Comparison of ENCODE assay signal across 8 cellular contexts in genomic region chr6:7087066-7087465, GRCh38. TPM values are rescaled to one million over a fixed set of nuclear protein-coding genes. Genes with fewer than 3 reads are reported as not detected.
DNase-seq lines count a peak whose midpoint lies in the region; ATAC-seq and TF ChIP-seq lines count a peak whose summit lies in the region.

No MANE protein-coding gene starts in this region.

- no peaks in the 10 kb centered on the region for H3K27me3 ChIP-seq in BLaER1 treated with 17β-estradiol and CSF1 and Interleukin-3, amounts not matched to agents 10 nM and 100 nM
- H3K27me3 ChIP-seq in H9 (ENCODE audit: insufficient read depth, low read length) (no peaks in the 10 kb centered on the region; the same call in 1 of the 2 replicates), WERI-Rb-1 (ENCODE audit: insufficient read depth, low read depth, severe bottlenecking) (no peaks in the 10 kb centered on the region), iPS-20b (ENCODE audit: insufficient read depth, low read length) (peaks cover 38% of the 10 kb centered on the region)

- H2AK5ac ChIP-seq in H9 (ENCODE audit: insufficient read length, low read length) = no peak overlapping the region

- no peak overlapping the region for H3K27ac Mint-ChIP-seq in H9

- peaks cover 30 to 46% (median 43%) of the 10 kb centered on the region in 10 experiments for H3K4me1 ChIP-seq in BLaER1 treated with 17β-estradiol and CSF1 and Interleukin-3, amounts not matched to agents 10 nM and 100 nM
- peaks cover 10% of the 10 kb centered on the region; the same call in 1 of the 2 replicates for H3K4me1 ChIP-seq in H9 (ENCODE audit: insufficient read depth, low read length)
- peaks cover 23% of the 10 kb centered on the region for H3K4me1 ChIP-seq in iPS-20b (ENCODE audit: insufficient read depth, low read length)

- H3K4me3 Mint-ChIP-seq in H9 = peak overlapping the region; percentile 29 to 60; a peak in 4 of 5 replicates

- no peak overlapping the region for H2AFZ ChIP-seq in H9 (ENCODE audit: low read length)

- H4K20me1 ChIP-seq in BLaER1 treated with 17β-estradiol and CSF1 and Interleukin-3, amounts not matched to agents 10 nM and 100 nM = peaks cover 0 to 11% (median 0%) of the 10 kb centered on the region in 11 experiments; a peak in 2 of 22 replicates
- H4K20me1 ChIP-seq in H9 (ENCODE audit: control insufficient read depth, insufficient read depth, insufficient read length) = no peaks in the 10 kb centered on the region

- no peak overlapping the region for H3K4ac ChIP-seq in H9 (ENCODE audit: low read depth, low read length)

- peak overlapping the region; percentile 52 to 73 (median 68) for H3K9ac ChIP-seq in BLaER1 treated with 17β-estradiol and CSF1 and Interleukin-3, amounts not matched to agents 10 nM and 100 nM
- H3K9ac ChIP-seq in H9 (ENCODE audit: extremely low read depth, insufficient read length, low read length) (no peak overlapping the region), iPS-20b (ENCODE audit: low read depth, low read length) (no peak overlapping the region)

- no peak overlapping the region for H2BK5ac ChIP-seq in H9 (ENCODE audit: insufficient read length, low read length)

- H4K8ac ChIP-seq in H9 (replicated peaks; ENCODE audit: insufficient read length, low read depth, low read length) = no peak overlapping the region

- peak overlapping the region; percentile 47 to 65 (median 56) for H3K4me3 ChIP-seq in BLaER1 treated with 17β-estradiol and CSF1 and Interleukin-3, amounts not matched to agents 10 nM and 100 nM
- H3K4me3 ChIP-seq in WERI-Rb-1 (ENCODE audit: low read depth, low read length) (no peak overlapping the region), iPS-20b (ENCODE audit: low read length) (peak overlapping the region; percentile 17; the same call in 1 of the 2 replicates)

- H3K79me2 ChIP-seq in H9 (ENCODE audit: insufficient read depth, low read length) = no peaks in the 10 kb centered on the region

- no peak for TF ChIP-seq CTCF in H9 (conservative IDR thresholded peaks at IDR 0.05)
- TF ChIP-seq CTCF in WERI-Rb-1 (IDR thresholded peaks at IDR 0.05; ENCODE audit: low read depth, low read length) = 0 out of 2 replicates have a peak, but pooled peaks have one; percentile 6

- DNase-seq in H9 = no peak
- DNase-seq in WERI-Rb-1 = peak; percentile 21
- peak; percentile 38 for DNase-seq in superior temporal gyrus (ENCODE audit: extremely low spot score)

- H3K79me1 ChIP-seq in H9 (ENCODE audit: insufficient read depth, low read depth, low read length, poor library complexity, severe bottlenecking) = no peaks in the 10 kb centered on the region

- no peak overlapping the region for H2BK20ac ChIP-seq in H9 (ENCODE audit: low read depth, low read length, poor library complexity, severe bottlenecking)

- no peaks in the 10 kb centered on the region for H3K36me3 Mint-ChIP-seq in H9 (ENCODE audit: insufficient read depth in 1 of 3, low read depth in 3 of 3)

- no peak overlapping the region for H3K56ac ChIP-seq in H9 (ENCODE audit: insufficient read length, low read depth, low read length)

- no peak overlapping the region for H2BK120ac ChIP-seq in H9 (ENCODE audit: low read depth, low read length, poor library complexity, severe bottlenecking)

- no peak overlapping the region for H3K18ac ChIP-seq in H9 (ENCODE audit: insufficient read length, low read depth, low read length)

- H4K5ac ChIP-seq in H9 (ENCODE audit: insufficient read length, low read depth, low read length) = no peak overlapping the region

- H3K4me1 Mint-ChIP-seq in H9 = peaks cover 25 to 27% of the 10 kb centered on the region in 2 experiments

- H2BK12ac ChIP-seq in H9 (ENCODE audit: insufficient read length, low read depth, low read length) = no peak overlapping the region

- ATAC-seq in HG02623 (IDR thresholded peaks at IDR 0.05; ENCODE audit: unreplicated experiment) = no peak
- ATAC-seq in GM19035 (IDR thresholded peaks at IDR 0.05; ENCODE audit: unreplicated experiment) = no peak
- ATAC-seq in GM19023 (IDR thresholded peaks at IDR 0.05; ENCODE audit: unreplicated experiment) = no peak

- H3K9me3 ChIP-seq in BLaER1 treated with 17β-estradiol and CSF1 and Interleukin-3, amounts not matched to agents 10 nM and 100 nM (replicated peaks in 1 of 11) = no peaks in the 10 kb centered on the region
- H3K9me3 ChIP-seq in H9 (ENCODE audit: control insufficient read depth, low read depth, low read length) = no peaks in the 10 kb centered on the region
- peaks cover 6% of the 10 kb centered on the region for H3K9me3 ChIP-seq in WERI-Rb-1 (ENCODE audit: severe bottlenecking)
- no peaks in the 10 kb centered on the region for H3K9me3 ChIP-seq in iPS-20b (ENCODE audit: insufficient read depth, low read depth, low read length)

- H3K9me3 Mint-ChIP-seq in H9 = no peaks in the 10 kb centered on the region

- peaks cover 0 to 9% (median 0%) of the 10 kb centered on the region in 11 experiments; a peak in 1 of 22 replicates for H3K36me3 ChIP-seq in BLaER1 treated with 17β-estradiol and CSF1 and Interleukin-3, amounts not matched to agents 10 nM and 100 nM
- no peaks in the 10 kb centered on the region for H3K36me3 ChIP-seq in WERI-Rb-1
- no peaks in the 10 kb centered on the region for H3K36me3 ChIP-seq in iPS-20b (ENCODE audit: insufficient read depth, low read depth, low read length)

- H3T11ph ChIP-seq in H9 (ENCODE audit: low read length) = no peak overlapping the region

- no peaks in the 10 kb centered on the region for H3K23me2 ChIP-seq in H9 (ENCODE audit: insufficient read length, low read depth, low read length, poor library complexity, severe bottlenecking)

- no peak overlapping the region for H3K23ac ChIP-seq in H9 (ENCODE audit: insufficient read length, low read depth, low read length)

- peaks cover 48% of the 10 kb centered on the region for H3K27me3 Mint-ChIP-seq in H9 (ENCODE audit: low read depth)

- no peak overlapping the region for H4K91ac ChIP-seq in H9 (ENCODE audit: insufficient read length, low read depth, low read length)

- H3K4me2 ChIP-seq in BLaER1 treated with 17β-estradiol and CSF1 and Interleukin-3, amounts not matched to agents 10 nM and 100 nM = peak overlapping the region; percentile 76 to 91 (median 84)
- H3K4me2 ChIP-seq in H9 (ENCODE audit: insufficient read depth, insufficient read length, low read length) = no peak overlapping the region

- WGBS in H9 (ENCODE audit: extremely low coverage, insufficient read length, low lambda C conversion rate) = no CpG with 5 or more reads among the region's 3 CpGs

- H2BK15ac ChIP-seq in H9 (ENCODE audit: low read depth, low read length) = no peak overlapping the region

- H3K27ac ChIP-seq in BLaER1 treated with 17β-estradiol and CSF1 and Interleukin-3, amounts not matched to agents 10 nM and 100 nM = peak overlapping the region; percentile 45 to 75 (median 66); a peak in 21 of 22 replicates
- H3K27ac ChIP-seq in H9 (ENCODE audit: insufficient read length, low read depth, low read length) (no peak overlapping the region), WERI-Rb-1 (peak overlapping the region; percentile 46), iPS-20b (ENCODE audit: low read length) (no peak overlapping the region)

- H3K14ac ChIP-seq in H9 (ENCODE audit: insufficient read depth, low read length) = no peak overlapping the region

RNA-seq across cellular contexts. Expression of gene RREB1, which starts 20.7 kb away (rescaled TPM):
- 33.6 and 35.8 TPM in 2 replicates for total RNA-seq in H9 (2021)

Comparison
In these comparisons a context has a peak if more than half of its experiments do, and no peak if none do; other contexts are left out.
1. H3K27ac ChIP-seq: peak in BLaER1 treated with 17β-estradiol and CSF1 and Interleukin-3, amounts not matched to agents 10 nM and 100 nM (11 of 11) and WERI-Rb-1 (single experiment); none in H9 (single experiment) and iPS-20b (single experiment).
2. H3K9ac ChIP-seq: peak in BLaER1 treated with 17β-estradiol and CSF1 and Interleukin-3, amounts not matched to agents 10 nM and 100 nM (11 of 11); none in H9 (single experiment) and iPS-20b (single experiment).